In the genomic region with DNA sequence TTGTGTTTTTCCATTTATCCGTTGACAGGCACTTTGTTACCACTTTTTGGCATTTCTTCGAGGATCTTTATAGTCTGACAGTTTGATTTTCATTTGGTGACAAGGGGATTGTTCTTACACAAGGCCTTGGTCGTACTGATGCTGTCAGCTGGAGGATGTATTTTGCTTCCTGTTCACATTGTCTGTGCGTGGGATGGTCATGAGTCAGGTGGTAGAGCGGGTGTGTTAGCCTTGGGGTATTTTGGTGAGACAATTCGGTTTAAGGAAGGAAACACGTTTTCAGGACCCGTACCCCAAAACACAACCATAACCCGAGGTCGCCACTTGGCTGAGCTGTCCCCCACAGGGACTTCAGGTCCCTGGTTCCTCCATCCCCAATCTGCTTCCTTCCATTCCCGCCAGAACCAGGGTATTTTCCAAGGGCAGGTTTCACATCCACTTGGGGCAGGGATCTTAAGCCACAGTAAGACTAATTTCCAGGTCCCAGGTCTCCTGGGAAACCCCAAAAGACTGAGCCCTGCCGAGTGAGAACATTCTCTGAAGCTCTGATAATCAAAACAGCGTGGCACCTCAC, we compare ENCODE assay signal across 9 cellular contexts. TPM values are rescaled to one million over a fixed set of nuclear protein-coding genes. Genes with fewer than 3 reads are reported as not detected.
DNase-seq lines count a peak whose midpoint lies in the region; ATAC-seq, FAIRE-seq and TF ChIP-seq lines count a peak whose summit lies in the region.
"Had no signal": no experiment of that assay in that cellular context is flagged by ENCODE, and none has a peak within 500 bp of the region (broad histone marks: within the 10 kb centered on the region; RNA-seq: fewer than 3 reads in every experiment).

No MANE protein-coding gene starts in this region.

- H3K36me3 Mint-ChIP-seq in activated CD8-positive, alpha-beta T cell treated with anti-CD3 and anti-CD28 coated beads, Interleukin-2, amount 10 ng/mL, durations not matched to agents 7 days and 5 days (ENCODE audit: low read depth): peaks cover 43% of the 10 kb centered on the region
- peaks cover 46% of the 10 kb centered on the region for H3K36me3 Mint-ChIP-seq in stimulated activated memory B cell treated with anti-CD40 and anti-IgM and Interleukin-4, amounts not matched to agents 10 μg/mL and 1 μg/mL and 100 μg/mL, for 72 hours

- peak; percentile 45 for ATAC-seq in activated CD8-positive, alpha-beta T cell treated with anti-CD3 and anti-CD28 coated beads, Interleukin-2, amount 10 ng/mL, durations not matched to agents 7 days and 5 days
- ATAC-seq in stimulated activated memory B cell treated with anti-CD40 and anti-IgM and Interleukin-4, amounts not matched to agents 10 μg/mL and 1 μg/mL and 100 μg/mL, for 72 hours: peak; percentile 87
- ATAC-seq in HG03139 (IDR thresholded peaks at IDR 0.05; ENCODE audit: unreplicated experiment): no peak

- DNase-seq in HTR-8/SVneo (ENCODE audit: insufficient read length, low spot score) (peak; percentile 31), fibroblast of pulmonary artery (ENCODE audit: low read depth) (peak; percentile 79), mucosa of gallbladder (ENCODE audit: low spot score) (no peak), GDM1 (lab: John Stamatoyannopoulos, UW) (no peak), SW480 (ENCODE audit: low spot score) (no peak)
- DNase-seq in activated CD8-positive, alpha-beta T cell treated with anti-CD3 and anti-CD28 coated beads, Interleukin-2, amount 10 ng/mL, durations not matched to agents 7 days and 5 days: peak; percentile 47
- DNase-seq: activated CD4-positive, CD25-positive, alpha-beta regulatory T cell had no signal

- H3K4me3 Mint-ChIP-seq in activated CD8-positive, alpha-beta T cell treated with anti-CD3 and anti-CD28 coated beads, Interleukin-2, amount 10 ng/mL, durations not matched to agents 7 days and 5 days: no peak overlapping the region
- peak overlapping the region; percentile 6 for H3K4me3 Mint-ChIP-seq in stimulated activated memory B cell treated with anti-CD40 and anti-IgM and Interleukin-4, amounts not matched to agents 10 μg/mL and 1 μg/mL and 100 μg/mL, for 72 hours

- FAIRE-seq in HTR-8/SVneo (lab: Jason Lieb, UNC): peak; percentile 49

- no peak for TF ChIP-seq CTCF in fibroblast of pulmonary artery (IDR thresholded peaks at IDR 0.05; ENCODE audit: low read length, missing control alignments)

- peaks cover 50% of the 10 kb centered on the region for H3K4me1 Mint-ChIP-seq in activated CD8-positive, alpha-beta T cell treated with anti-CD3 and anti-CD28 coated beads, Interleukin-2, amount 10 ng/mL, durations not matched to agents 7 days and 5 days (ENCODE audit: low read depth)
- peaks cover 77% of the 10 kb centered on the region for H3K4me1 Mint-ChIP-seq in stimulated activated memory B cell treated with anti-CD40 and anti-IgM and Interleukin-4, amounts not matched to agents 10 μg/mL and 1 μg/mL and 100 μg/mL, for 72 hours

- no peaks in the 10 kb centered on the region for H3K27me3 Mint-ChIP-seq in activated CD8-positive, alpha-beta T cell treated with anti-CD3 and anti-CD28 coated beads, Interleukin-2, amount 10 ng/mL, durations not matched to agents 7 days and 5 days (ENCODE audit: low read depth)
- H3K27me3 Mint-ChIP-seq in stimulated activated memory B cell treated with anti-CD40 and anti-IgM and Interleukin-4, amounts not matched to agents 10 μg/mL and 1 μg/mL and 100 μg/mL, for 72 hours: no peaks in the 10 kb centered on the region

- POLR2A ChIA-PET in activated CD8-positive, alpha-beta T cell treated with anti-CD3 and anti-CD28 coated beads, Interleukin-2, amount 10 ng/mL, durations not matched to agents 7 days and 5 days (lab: Charles Lee): interaction anchor here (0.9 kb wide), 1 partner anchor 15 kb away, joined by 3 read pairs; a partner anchor contains a TSS

- CTCF ChIA-PET in activated CD8-positive, alpha-beta T cell treated with anti-CD3 and anti-CD28 coated beads, Interleukin-2, amount 10 ng/mL, durations not matched to agents 7 days and 5 days (lab: Charles Lee): interaction anchor here (1.0 to 1.5 kb wide), 3 partner anchors 26 to 215 kb away, joined by 3 to 6 read pairs (median 3); no protein-coding TSS in a partner anchor

- peak overlapping the region; percentile 71 for H3K27ac Mint-ChIP-seq in activated CD8-positive, alpha-beta T cell treated with anti-CD3 and anti-CD28 coated beads, Interleukin-2, amount 10 ng/mL, durations not matched to agents 7 days and 5 days
- peak overlapping the region; percentile 80 for H3K27ac Mint-ChIP-seq in stimulated activated memory B cell treated with anti-CD40 and anti-IgM and Interleukin-4, amounts not matched to agents 10 μg/mL and 1 μg/mL and 100 μg/mL, for 72 hours

- no peaks in the 10 kb centered on the region for H3K9me3 Mint-ChIP-seq in activated CD8-positive, alpha-beta T cell treated with anti-CD3 and anti-CD28 coated beads, Interleukin-2, amount 10 ng/mL, durations not matched to agents 7 days and 5 days (ENCODE audit: insufficient read depth)
- H3K9me3 Mint-ChIP-seq in stimulated activated memory B cell treated with anti-CD40 and anti-IgM and Interleukin-4, amounts not matched to agents 10 μg/mL and 1 μg/mL and 100 μg/mL, for 72 hours: no peaks in the 10 kb centered on the region

- no peak overlapping the region for H3K4me3 ChIP-seq in fibroblast of pulmonary artery (replicated peaks; ENCODE audit: low read depth, low read length)

RNA-seq across cellular contexts. Expression of a gene that starts 15.0 kb away (rescaled TPM):
- total RNA-seq in activated CD8-positive, alpha-beta T cell treated with anti-CD3 and anti-CD28 coated beads, Interleukin-2, amount 10 ng/mL, durations not matched to agents 7 days and 5 days: 100 to 1,000 TPM; 276 to 280 TPM
- total RNA-seq in mucosa of gallbladder: 75.0 TPM

RNA-seq across cellular contexts. Expression of a gene that starts 15.3 kb away (rescaled TPM):
- total RNA-seq in activated CD8-positive, alpha-beta T cell treated with anti-CD3 and anti-CD28 coated beads, Interleukin-2, amount 10 ng/mL, durations not matched to agents 7 days and 5 days: 10 to 100 TPM; 66.0 to 66.7 TPM
- total RNA-seq in mucosa of gallbladder: 10.8 TPM

Comparison
In these comparisons a context has a peak if more than half of its experiments do, and no peak if none do; other contexts are left out.
1. DNase-seq: peak in HTR-8/SVneo (single experiment), activated CD8-positive, alpha-beta T cell treated with anti-CD3 and anti-CD28 coated beads, Interleukin-2, amount 10 ng/mL, durations not matched to agents 7 days and 5 days (single experiment) and fibroblast of pulmonary artery (single experiment); none in mucosa of gallbladder (single experiment), GDM1 (single experiment) and SW480 (single experiment).